Comparison of ENCODE assay signal across 25 cellular contexts in the genomic region with DNA sequence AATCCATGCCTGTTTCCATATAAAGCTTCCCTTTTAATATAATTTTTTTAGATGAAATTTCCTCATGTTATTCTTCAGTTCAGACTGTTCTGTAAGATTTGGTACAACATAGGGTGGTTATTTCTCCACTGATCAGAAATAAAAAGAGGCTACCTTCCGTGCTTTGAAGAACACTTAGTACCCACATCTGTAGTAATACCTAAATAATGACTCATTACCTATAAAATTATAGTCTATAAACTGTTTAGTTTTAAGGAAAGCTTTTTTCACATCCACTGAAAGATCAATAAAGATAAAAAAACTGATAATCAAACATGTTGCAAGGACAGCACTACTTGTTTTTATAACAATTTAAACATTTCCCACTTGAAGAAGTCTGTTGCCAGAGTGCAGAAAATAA. TPM values are rescaled to one million over a fixed set of nuclear protein-coding genes. Genes with fewer than 3 reads are reported as not detected.
"Had no signal": no experiment of that assay in that cellular context is flagged by ENCODE, and none has a peak within 500 bp of the region (broad histone marks: within the 10 kb centered on the region; RNA-seq: fewer than 3 reads in every experiment).

No MANE protein-coding gene starts in this region.

- H3K4me3 ChIP-seq: K562, SJSA1, SK-N-MC had no signal

- H3K4me1 ChIP-seq: SJSA1 had no signal

- ATAC-seq: K562, Panc1 had no signal

- H3K36me3 Mint-ChIP-seq: IgD-negative memory B cell had no signal

- H3K9me3 ChIP-seq: SJSA1 had no signal

- H3K27ac ChIP-seq: KMS-11, RWPE1, SJSA1, SK-N-MC had no signal

- H3K36me3 ChIP-seq: SJSA1 had no signal

- H3K9me3 Mint-ChIP-seq: IgD-negative memory B cell had no signal

- H3K27ac Mint-ChIP-seq: IgD-negative memory B cell had no signal

- DNase-seq: Kasumi-1, MV-4-11, NCI-H1092, NCI-H1105 treated with DMSO at 0.1 percent for 48 hours, NCI-H1417 treated with DMSO at 0.1 percent for 48 hours, NCI-H146, NCI-H1694 treated with DMSO at 0.1 percent for 48 hours, NCI-H1930, NCI-H2081, NCI-H2171, NCI-H226, NCI-H446, NCI-H510A, NCI-H524 treated with DMSO at 0.1 percent for 48 hours, NCI-H69, NCI-H774, SHP77 had no signal

RNA-seq across cellular contexts. Expression of a gene that starts 23.9 kb away (rescaled TPM):
- total RNA-seq: MCF 10A had no signal
